1 cellular context compared by ENCODE assay signal in genomic region chr15:101138913-101139880, GRCh38.
A peak's percentile ranks its signal among the peaks of the same experiment; 100 is the strongest.
TF ChIP-seq lines count a peak whose summit lies in the region.

No MANE protein-coding gene starts in this region.

TF ChIP-seq in GM12878, 131 proteins besides CTCF, POLR2A, EP300 and RAD21 (continued from another document):
- TF ChIP-seq SKIL (IDR thresholded peaks at IDR 0.05; ENCODE audit: low read depth, poor library complexity, severe bottlenecking) (peak; percentile 47), REST (IDR thresholded peaks at IDR 0.05; ENCODE audit: low read depth, low read length) (no peak), JUND (IDR thresholded peaks at IDR 0.05; ENCODE audit: low read depth, low read length) (peak; percentile 92), MEF2A (IDR thresholded peaks at IDR 0.05; ENCODE audit: insufficient read depth, low read depth, low read length) (peak; percentile 78), RELB (IDR thresholded peaks at IDR 0.05; ENCODE audit: low read depth) (0 out of 2 replicates have a peak, but pooled peaks have one; percentile 36), POU2F2 (IDR thresholded peaks at IDR 0.05; ENCODE audit: borderline replicate concordance, low read depth, low read length) (peak; percentile 85; the same call in 2 of the 3 replicates), RCOR1 (conservative IDR thresholded peaks at IDR 0.05; ENCODE audit: low read depth, low read length) (no peak), CUX1 (IDR thresholded peaks at IDR 0.05; ENCODE audit: insufficient replicate concordance, low read depth, low read length) (no peak), RUNX3 (IDR thresholded peaks at IDR 0.05; ENCODE audit: low read length) (peak; percentile 93), CREM (IDR thresholded peaks at IDR 0.05; ENCODE audit: low read depth) (peak; percentile 60; the same call in 1 of the 2 replicates), MEF2B (IDR thresholded peaks at IDR 0.05; ENCODE audit: partially characterized antibody, poor library complexity, severe bottlenecking) (peak; percentile 23), EED (IDR thresholded peaks at IDR 0.05; ENCODE audit: low read depth) (peak; percentile 82), IKZF1 (conservative IDR thresholded peaks at IDR 0.05) (peak; percentile 88), BCL11A (IDR thresholded peaks at IDR 0.05; ENCODE audit: low read depth, low read length) (peak; percentile 80), TARDBP (IDR thresholded peaks at IDR 0.05; ENCODE audit: borderline replicate concordance) (no peak), FOXK2 (IDR thresholded peaks at IDR 0.05) (no peak), KAT2A (conservative IDR thresholded peaks at IDR 0.05; ENCODE audit: control insufficient read depth, low read depth, low read length) (no peak), NFYA (IDR thresholded peaks at IDR 0.05; ENCODE audit: borderline replicate concordance, low read depth, low read length) (no peak), NFIC (IDR thresholded peaks at IDR 0.05; ENCODE audit: low read depth, low read length) (peak; percentile 66; the same call in 1 of the 2 replicates), ATF7 (IDR thresholded peaks at IDR 0.05; ENCODE audit: low read depth) (0 out of 2 replicates have a peak, but pooled peaks have one; percentile 13), NR2F1 (conservative IDR thresholded peaks at IDR 0.05) (peak; percentile 58), GATAD2B (conservative IDR thresholded peaks at IDR 0.05; ENCODE audit: low read depth) (0 out of 2 replicates have a peak, but pooled peaks have one; percentile 44), ZNF687 (IDR thresholded peaks at IDR 0.05) (0 out of 2 replicates have a peak, but pooled peaks have one; percentile 43), CHD4 (IDR thresholded peaks at IDR 0.05) (no peak), ETV6 (conservative IDR thresholded peaks at IDR 0.05 in 1 of 2, IDR thresholded peaks at IDR 0.05 in 1 of 2; ENCODE audit: borderline replicate concordance in 1 of 2, low read depth in 1 of 2) (peak in 1 of 2 experiments; percentile 84; a peak in 2 of 4 replicates), SREBF2 (IDR thresholded peaks at IDR 0.05; ENCODE audit: low read length) (no peak), IRF5 (IDR thresholded peaks at IDR 0.05; ENCODE audit: borderline replicate concordance) (no peak), DPF2 (IDR thresholded peaks at IDR 0.05) (peak; percentile 88), MTA2 (IDR thresholded peaks at IDR 0.05; ENCODE audit: low read depth) (0 out of 2 replicates have a peak, but pooled peaks have one; percentile 27), TAF1 (IDR thresholded peaks at IDR 0.05; ENCODE audit: borderline replicate concordance, low read depth, low read length) (no peak)
TF ChIP-seq in GM12878: peak in this region for 27.
